ENCODE assay signal across 10 cellular contexts in the genomic region with DNA sequence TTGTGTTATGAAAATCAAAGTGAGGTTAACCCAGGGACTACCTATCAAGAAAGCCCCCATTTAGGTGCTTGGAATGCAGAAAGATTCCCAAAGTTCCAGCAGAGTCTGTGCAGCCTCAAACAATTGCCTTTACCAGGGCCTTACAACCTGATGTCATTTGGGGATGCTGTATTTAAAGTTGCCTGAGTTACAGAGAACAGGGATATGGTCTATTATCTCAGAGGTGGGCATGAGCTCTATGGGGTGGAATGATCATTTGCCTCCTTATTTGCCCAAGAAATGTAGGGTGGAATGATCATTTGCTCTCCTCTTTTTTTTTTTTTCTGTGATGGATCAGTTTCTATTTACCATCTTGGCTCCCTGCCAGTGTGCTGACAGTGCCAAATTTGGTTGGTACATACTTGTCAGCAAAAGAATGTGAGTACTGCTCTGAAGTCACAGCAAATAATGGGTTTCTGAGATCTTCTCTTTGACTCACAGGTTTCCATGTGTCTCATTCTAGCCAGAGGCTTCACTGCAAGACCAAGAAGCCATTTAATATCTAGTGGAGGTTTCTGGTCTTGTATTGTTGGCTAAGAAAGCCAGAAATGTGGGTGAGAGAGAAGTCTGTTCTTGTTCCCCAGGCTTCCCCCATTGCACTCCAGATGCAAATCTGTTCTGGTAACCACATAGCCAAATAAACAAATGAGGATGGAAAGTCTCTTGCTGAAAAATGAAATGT. TPM values are rescaled to one million over a fixed set of nuclear protein-coding genes. Genes with fewer than 3 reads are reported as not detected.
DNase-seq lines count a peak whose midpoint lies in the region; ATAC-seq, FAIRE-seq and TF ChIP-seq lines count a peak whose summit lies in the region.
"Had no signal": no experiment of that assay in that cellular context is flagged by ENCODE, and none has a peak within 500 bp of the region (broad histone marks: within the 10 kb centered on the region; RNA-seq: fewer than 3 reads in every experiment).

No MANE protein-coding gene starts in this region.

- H3K36me3 ChIP-seq in endothelial cell of umbilical vein (ENCODE audit: control insufficient read depth in 2 of 2, extremely low read depth in 1 of 2, insufficient read depth in 2 of 2, low read length in 2 of 2) (no peaks in the 10 kb centered on the region), small intestine (ENCODE audit: control insufficient read depth in 2 of 2, insufficient read depth in 2 of 2, low read length in 2 of 2) (no peaks in the 10 kb centered on the region), testis (ENCODE audit: low read depth, missing control alignments) (no peaks in the 10 kb centered on the region)
- H3K36me3 ChIP-seq: thoracic aorta had no signal

- peak; percentile 77 for ATAC-seq in GM19035 (IDR thresholded peaks at IDR 0.05; ENCODE audit: unreplicated experiment)
- peak; percentile 55 for ATAC-seq in HG03196 (IDR thresholded peaks at IDR 0.05; ENCODE audit: unreplicated experiment)

- H3K9me1 ChIP-seq in endothelial cell of umbilical vein (replicated peaks; ENCODE audit: control insufficient read depth, extremely low read depth, insufficient read depth, low read length), result no peaks in the 10 kb centered on the region

- DNase-seq in DMS 273 treated with DMSO at 0.1 percent for 48 hours (lab: John Stamatoyannopoulos, UW), result peak; percentile 46
- DNase-seq in NCI-H510A treated with DMSO at 0.1 percent for 48 hours (lab: John Stamatoyannopoulos, UW), result peak; percentile 80
- DNase-seq in endothelial cell of umbilical vein (ENCODE audit: low read depth, low spot score), result peak; percentile 7
- peak; percentile 43 for DNase-seq in small intestine
- DNase-seq in testis, result no peak
- DNase-seq in activated CD4-positive, alpha-beta T cell treated with anti-CD3 and anti-CD28 coated beads, Interleukin-2, amount 10 ng/mL, durations not matched to agents 24 days and 14 days, result no peak
- DNase-seq: IMR-90 had no signal

- no peaks in the 10 kb centered on the region for H3K9me3 ChIP-seq in endothelial cell of umbilical vein (replicated peaks; ENCODE audit: control insufficient read depth, insufficient read depth, low read length)
- no peaks in the 10 kb centered on the region for H3K9me3 ChIP-seq in small intestine (ENCODE audit: control insufficient read depth, low read depth)
- no peaks in the 10 kb centered on the region for H3K9me3 ChIP-seq in testis
- H3K9me3 ChIP-seq: thoracic aorta had no signal

- no peaks in the 10 kb centered on the region for H3K36me3 Mint-ChIP-seq in activated CD4-positive, alpha-beta T cell treated with anti-CD3 and anti-CD28 coated beads, Interleukin-2, amount 10 ng/mL, durations not matched to agents 24 days and 14 days (ENCODE audit: low read depth)

- no peak overlapping the region for H2AFZ ChIP-seq in endothelial cell of umbilical vein (ENCODE audit: low read depth, low read length)

- no TSS peak for BruUV-seq in endothelial cell of umbilical vein (replicated peaks; lab: Mats Ljungman, UMichigan)

- H3K4me3 ChIP-seq in endothelial cell of umbilical vein (replicated peaks in 1 of 3; ENCODE audit: insufficient read depth in 1 of 3, low read depth in 1 of 3, low read length in 3 of 3), result no peak overlapping the region
- no peak overlapping the region for H3K4me3 ChIP-seq in small intestine (ENCODE audit: low read depth in 1 of 2, low read length in 2 of 2)
- H3K4me3 ChIP-seq in testis, result no peak overlapping the region
- H3K4me3 ChIP-seq: thoracic aorta had no signal

- H3K4me1 Mint-ChIP-seq in activated CD4-positive, alpha-beta T cell treated with anti-CD3 and anti-CD28 coated beads, Interleukin-2, amount 10 ng/mL, durations not matched to agents 24 days and 14 days, result no peaks in the 10 kb centered on the region

- H3K79me2 ChIP-seq in endothelial cell of umbilical vein (ENCODE audit: control insufficient read depth, insufficient read depth, low read length), result no peaks in the 10 kb centered on the region

- TF ChIP-seq POLR2A in endothelial cell of umbilical vein (IDR thresholded peaks at IDR 0.05; ENCODE audit: low read depth, low read length) (no peak), testis (IDR thresholded peaks at IDR 0.05) (no peak)

- no peak for TF ChIP-seq CTCF in endothelial cell of umbilical vein (IDR thresholded peaks at IDR 0.05; ENCODE audit: extremely low read depth in 1 of 2, insufficient read depth in 1 of 2, low read depth in 1 of 2, low read length in 2 of 2)
- TF ChIP-seq CTCF in testis (IDR thresholded peaks at IDR 0.05), result no peak

- H3K4me3 Mint-ChIP-seq in activated CD4-positive, alpha-beta T cell treated with anti-CD3 and anti-CD28 coated beads, Interleukin-2, amount 10 ng/mL, durations not matched to agents 24 days and 14 days, result no peak overlapping the region

- H4K20me1 ChIP-seq in endothelial cell of umbilical vein (replicated peaks; ENCODE audit: control insufficient read depth, extremely low read depth, insufficient read depth, low read length), result no peaks in the 10 kb centered on the region

- FAIRE-seq in endothelial cell of umbilical vein (lab: Jason Lieb, UNC) (no peak), small intestine (lab: Jason Lieb, UNC) (no peak)

- H3K27me3 ChIP-seq in endothelial cell of umbilical vein (ENCODE audit: control insufficient read depth in 2 of 2, insufficient read depth in 2 of 2, low read length in 2 of 2) (peaks cover 3 to 4% of the 10 kb centered on the region in 2 experiments), small intestine (ENCODE audit: control insufficient read depth in 2 of 2, insufficient read depth in 2 of 2, low read length in 2 of 2) (no peaks in the 10 kb centered on the region), testis (no peaks in the 10 kb centered on the region)

- CTCF ChIA-PET in endothelial cell of umbilical vein (lab: Charles Lee), result no interaction called here

- no peak overlapping the region for H3K27ac ChIP-seq in endothelial cell of umbilical vein (ENCODE audit: insufficient read depth, low read depth, low read length)
- no peak overlapping the region for H3K27ac ChIP-seq in small intestine (ENCODE audit: low read depth in 1 of 2, low read length in 1 of 2)
- H3K27ac ChIP-seq in testis, result no peak overlapping the region
- H3K27ac ChIP-seq: thoracic aorta had no signal

- peaks cover 8% of the 10 kb centered on the region for H3K27me3 Mint-ChIP-seq in activated CD4-positive, alpha-beta T cell treated with anti-CD3 and anti-CD28 coated beads, Interleukin-2, amount 10 ng/mL, durations not matched to agents 24 days and 14 days

- no peak overlapping the region for H3K4me2 ChIP-seq in endothelial cell of umbilical vein (ENCODE audit: insufficient read depth, low read length)

- intact Hi-C loops in endothelial cell of umbilical vein (cut with micrococcal nuclease) (no loop called here), testis (cut with DNase I; ENCODE audit: low total_unique reads) (no loop called here)
- intact Hi-C loops in activated CD4-positive, alpha-beta T cell treated with anti-CD3 and anti-CD28 coated beads, Interleukin-2, amount 10 ng/mL, durations not matched to agents 24 days and 14 days (cut with micrococcal nuclease), result no loop called here

- no peaks in the 10 kb centered on the region for H3K4me1 ChIP-seq in endothelial cell of umbilical vein (ENCODE audit: control insufficient read depth, extremely low read depth, insufficient read depth, low read length)
- H3K4me1 ChIP-seq in small intestine (ENCODE audit: control insufficient read depth in 2 of 2, insufficient read depth in 1 of 2, low read depth in 1 of 2, low read length in 1 of 2), result no peaks in the 10 kb centered on the region
- H3K4me1 ChIP-seq in testis, result no peaks in the 10 kb centered on the region

- dilution Hi-C loops in endothelial cell of umbilical vein (cut with MboI; ENCODE audit: extremely low pct_ligation_motif_present, low sequenced_read_pairs), result no loop called here

- no peak overlapping the region for H3K27ac Mint-ChIP-seq in activated CD4-positive, alpha-beta T cell treated with anti-CD3 and anti-CD28 coated beads, Interleukin-2, amount 10 ng/mL, durations not matched to agents 24 days and 14 days

- peaks cover 2% of the 10 kb centered on the region for H3K9me3 Mint-ChIP-seq in activated CD4-positive, alpha-beta T cell treated with anti-CD3 and anti-CD28 coated beads, Interleukin-2, amount 10 ng/mL, durations not matched to agents 24 days and 14 days

- POLR2A ChIA-PET in endothelial cell of umbilical vein (lab: Charles Lee), result no interaction called here

- H3K9ac ChIP-seq in endothelial cell of umbilical vein (replicated peaks; ENCODE audit: extremely low read depth, insufficient read depth, low read length), result no peak overlapping the region

TF ChIP-seq in endothelial cell of umbilical vein, 7 proteins besides CTCF, POLR2A, EP300 and RAD21:
- no peak for TF ChIP-seq EZH2 (IDR thresholded peaks at IDR 0.05; ENCODE audit: borderline replicate concordance, low read depth, low read length, severe bottlenecking)
- TF ChIP-seq MAX (IDR thresholded peaks at IDR 0.05; ENCODE audit: insufficient read depth, insufficient read length), result no peak
- no peak for TF ChIP-seq POLR2AphosphoS5 (IDR thresholded peaks at IDR 0.05; ENCODE audit: insufficient read depth, low read depth, low read length)
- TF ChIP-seq GATA2 (IDR thresholded peaks at IDR 0.05; ENCODE audit: insufficient read depth, insufficient read length, low read depth, low read length), result no peak
- no peak for TF ChIP-seq MYC (IDR thresholded peaks at IDR 0.05; ENCODE audit: low read depth, low read length)
- no peak for TF ChIP-seq JUN (IDR thresholded peaks at IDR 0.05; ENCODE audit: borderline replicate concordance, insufficient read depth, insufficient read length, low read depth)
- no peak for TF ChIP-seq FOS (IDR thresholded peaks at IDR 0.05; ENCODE audit: borderline replicate concordance, insufficient read depth, low read length)

RNA-seq across cellular contexts. Expression of gene ZNRF2, which starts 45.5 kb away (rescaled TPM):
- total RNA-seq in endothelial cell of umbilical vein, result 5.7 and 5.9 TPM in 2 replicates
- polyA plus RNA-seq in endothelial cell of umbilical vein, result 0.96 and 1.4 TPM in 2 replicates
- 1.3 and 1.5 TPM in 2 replicates for polyA plus RNA-seq in endothelial cell of umbilical vein (2011; cell fraction: cytosol; rRNA removed)
- polyA plus RNA-seq in endothelial cell of umbilical vein (2011; cell fraction: nucleus; rRNA removed), result 1.9 and 2.7 TPM in 2 replicates
- 1.3 and 2.3 TPM in 2 replicates for polyA plus RNA-seq in endothelial cell of umbilical vein (2012)
- 1.3 TPM in 2 replicates for polyA minus RNA-seq in endothelial cell of umbilical vein
- 12.8 TPM for polyA minus RNA-seq in endothelial cell of umbilical vein (2011; cell fraction: cytosol; rRNA and poly(A)+ RNA removed)
- polyA minus RNA-seq in endothelial cell of umbilical vein (2011; cell fraction: nucleus; rRNA and poly(A)+ RNA removed), result 7.1 and 10.0 TPM in 2 replicates
- 10 to 100 TPM in 2 of 3 donors, 1 to 10 TPM in 1; 8.9 to 19.9 (median 17.6) TPM for polyA plus RNA-seq in small intestine
- total RNA-seq in testis, result 10 to 100 TPM; 53.0 to 65.0 TPM
- polyA plus RNA-seq in testis (ENCODE audit: insufficient read depth, low read depth, low replicate concordance), result 38.4 TPM
- total RNA-seq in activated CD4-positive, alpha-beta T cell treated with anti-CD3 and anti-CD28 coated beads, Interleukin-2, amount 10 ng/mL, durations not matched to agents 24 days and 14 days, result 8.8 and 9.2 TPM in 2 replicates

Comparison
In these comparisons a context has a peak if more than half of its experiments do, and no peak if none do; other contexts are left out.
1. DNase-seq: peak in DMS 273 treated with DMSO at 0.1 percent for 48 hours (single experiment), NCI-H510A treated with DMSO at 0.1 percent for 48 hours (single experiment), endothelial cell of umbilical vein (single experiment) and small intestine (single experiment); none in testis (single experiment) and activated CD4-positive, alpha-beta T cell treated with anti-CD3 and anti-CD28 coated beads, Interleukin-2, amount 10 ng/mL, durations not matched to agents 24 days and 14 days (single experiment).